8 cellular contexts compared by ENCODE assay signal in genomic region chr19:20247016-20247683, GRCh38.
DNase-seq lines count a peak whose midpoint lies in the region; ATAC-seq lines count a peak whose summit lies in the region.

No MANE protein-coding gene starts in this region.

- peaks cover 8% of the 10 kb centered on the region for H3K4me1 Mint-ChIP-seq in activated T-cell treated with anti-CD3 and anti-CD28 coated beads, Interleukin-2, amount 50 U/mL, for 24 hours (ENCODE audit: low read depth)

- no peaks in the 10 kb centered on the region for H3K27me3 Mint-ChIP-seq in activated T-cell treated with anti-CD3 and anti-CD28 coated beads, Interleukin-2, amount 50 U/mL, for 24 hours

- H3K36me3 Mint-ChIP-seq in activated T-cell treated with anti-CD3 and anti-CD28 coated beads, Interleukin-2, amount 50 U/mL, for 24 hours (ENCODE audit: low read depth), result no peaks in the 10 kb centered on the region

- H3K9me3 Mint-ChIP-seq in activated T-cell treated with anti-CD3 and anti-CD28 coated beads, Interleukin-2, amount 50 U/mL, for 24 hours, result no peaks in the 10 kb centered on the region

- H3K4me3 Mint-ChIP-seq in activated T-cell treated with anti-CD3 and anti-CD28 coated beads, Interleukin-2, amount 50 U/mL, for 24 hours, result no peak overlapping the region

- no peak overlapping the region for H3K27ac Mint-ChIP-seq in activated T-cell treated with anti-CD3 and anti-CD28 coated beads, Interleukin-2, amount 50 U/mL, for 24 hours

- ATAC-seq in HG02870 (IDR thresholded peaks at IDR 0.05; ENCODE audit: unreplicated experiment) (no peak), GM18861 (IDR thresholded peaks at IDR 0.05; ENCODE audit: unreplicated experiment) (no peak)

- DNase-seq in AG08396 (ENCODE audit: low spot score), result peak; percentile 14
- peak; percentile 26 for DNase-seq in KG1 (lab: John Stamatoyannopoulos, UW)
- peak; percentile 45 for DNase-seq in activated T-cell treated with anti-CD3 and anti-CD28 coated beads, Interleukin-2, amount 50 U/mL, for 24 hours
- DNase-seq in inferior parietal cortex (ENCODE audit: extremely low spot score), result peak; percentile 78
- peak; percentile 4 for DNase-seq in stimulated activated CD8-positive, alpha-beta memory T cell treated with anti-CD3 and anti-CD28 coated beads, Interleukin-4, amount 100 ng/mL, for 24 hours (ENCODE audit: low read depth)
- no peak for DNase-seq in GF-D8 (lab: John Stamatoyannopoulos, UW)
